In the genomic region with DNA sequence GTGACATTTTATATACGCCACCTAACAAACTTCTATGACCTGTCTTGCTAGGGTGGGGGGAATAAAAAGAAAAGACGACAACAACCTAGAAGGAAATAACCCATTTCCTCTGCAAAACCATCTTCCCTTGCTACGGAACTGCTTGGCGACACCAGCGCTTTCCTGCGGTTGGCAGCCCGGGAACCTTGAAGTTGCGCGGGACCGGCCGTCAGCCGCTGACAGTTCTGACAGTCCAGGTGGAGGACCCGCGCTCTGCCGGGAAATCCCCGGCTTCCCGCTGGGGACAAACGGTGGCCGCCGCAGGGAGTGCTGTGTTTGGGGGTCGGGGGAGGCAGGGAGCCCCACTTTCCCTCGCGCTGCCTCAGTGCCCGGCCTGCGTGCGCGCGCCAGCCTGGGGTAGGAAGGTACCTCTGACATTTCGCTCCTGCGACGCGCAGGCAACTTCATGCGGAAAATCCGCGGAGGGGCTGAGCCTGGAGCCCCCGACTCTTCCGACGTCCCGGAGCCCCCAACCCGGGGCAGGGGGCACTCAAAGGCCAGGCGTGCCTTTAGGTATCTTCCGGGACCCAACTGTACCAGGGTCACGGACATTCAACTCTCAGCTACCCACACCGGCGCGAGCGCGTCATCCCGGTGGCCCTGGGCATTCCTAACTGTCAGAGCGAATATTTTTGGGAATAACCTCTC, we compare ENCODE assay signal across 8 cellular contexts. TPM values are rescaled to one million over a fixed set of nuclear protein-coding genes. Genes with fewer than 3 reads are reported as not detected.
A peak's percentile ranks its signal among the peaks of the same experiment; 100 is the strongest.
DNase-seq lines count a peak whose midpoint lies in the region.

No MANE protein-coding gene starts in this region.

- H3K9me3 Mint-ChIP-seq in activated CD4-positive, alpha-beta T cell treated with anti-CD3 and anti-CD28 coated beads, Interleukin-2, amount 10 ng/mL, durations not matched to agents 24 days and 14 days = no peaks in the 10 kb centered on the region

- intact Hi-C loops in activated CD4-positive, alpha-beta T cell treated with anti-CD3 and anti-CD28 coated beads, Interleukin-2, amount 10 ng/mL, durations not matched to agents 24 days and 14 days (cut with micrococcal nuclease) = loop anchor here (2.0 to 10.0 kb wide), 5 partner anchors 32 to 1034 kb away; a partner anchor contains a TSS

- H3K27me3 ChIP-seq in BLaER1 (no peaks in the 10 kb centered on the region), HUES6 (ENCODE audit: control insufficient read depth, insufficient read depth, low read length) (peaks cover 57% of the 10 kb centered on the region), duodenal mucosa (ENCODE audit: control insufficient read depth in 1 of 2, insufficient read depth in 2 of 2, low read length in 2 of 2) (peaks cover 8 to 31% of the 10 kb centered on the region in 2 donors)

- peaks cover 2% of the 10 kb centered on the region for H3K27me3 Mint-ChIP-seq in activated CD4-positive, alpha-beta T cell treated with anti-CD3 and anti-CD28 coated beads, Interleukin-2, amount 10 ng/mL, durations not matched to agents 24 days and 14 days

- H3K4me1 ChIP-seq in BLaER1 = peaks cover 44% of the 10 kb centered on the region
- peaks cover 44% of the 10 kb centered on the region for H3K4me1 ChIP-seq in HUES6 (ENCODE audit: control insufficient read depth, insufficient read depth, low read length)
- peaks cover 0 to 8% of the 10 kb centered on the region in 2 donors for H3K4me1 ChIP-seq in duodenal mucosa (ENCODE audit: control insufficient read depth in 1 of 2, insufficient read depth in 2 of 2, low read length in 2 of 2)

- no peaks in the 10 kb centered on the region for H3K9me3 ChIP-seq in BLaER1
- no peaks in the 10 kb centered on the region for H3K9me3 ChIP-seq in HUES6 (ENCODE audit: control insufficient read depth, insufficient read depth, low read depth, low read length)
- H3K9me3 ChIP-seq in duodenal mucosa (ENCODE audit: control insufficient read depth in 1 of 2, low read length in 2 of 2) = no peaks in the 10 kb centered on the region

- H3K9ac ChIP-seq in BLaER1 (peak overlapping the region; percentile 93), HUES6 (ENCODE audit: low read length) (peak overlapping the region; percentile 40), duodenal mucosa (ENCODE audit: low read depth in 1 of 2, low read length in 2 of 2) (peak overlapping the region; percentile 33 to 44)

- peaks cover 43% of the 10 kb centered on the region for H3K4me1 Mint-ChIP-seq in activated CD4-positive, alpha-beta T cell treated with anti-CD3 and anti-CD28 coated beads, Interleukin-2, amount 10 ng/mL, durations not matched to agents 24 days and 14 days

- H3K4me3 ChIP-seq in BLaER1 = peak overlapping the region; percentile 78
- peak overlapping the region; percentile 70 for H3K4me3 ChIP-seq in HUES6 (ENCODE audit: low read depth, low read length)
- peak overlapping the region; percentile 56 to 63 for H3K4me3 ChIP-seq in duodenal mucosa (ENCODE audit: low read depth in 1 of 2, low read length in 2 of 2)

- peak overlapping the region; percentile 98 for H3K4me3 Mint-ChIP-seq in activated CD4-positive, alpha-beta T cell treated with anti-CD3 and anti-CD28 coated beads, Interleukin-2, amount 10 ng/mL, durations not matched to agents 24 days and 14 days

- H3K36me3 ChIP-seq in BLaER1 (no peaks in the 10 kb centered on the region), HUES6 (ENCODE audit: control insufficient read depth, insufficient read depth, low read length) (no peaks in the 10 kb centered on the region), duodenal mucosa (ENCODE audit: control insufficient read depth in 1 of 2, insufficient read depth in 2 of 2, low read length in 2 of 2) (no peaks in the 10 kb centered on the region)

- peaks cover 2% of the 10 kb centered on the region for H3K36me3 Mint-ChIP-seq in activated CD4-positive, alpha-beta T cell treated with anti-CD3 and anti-CD28 coated beads, Interleukin-2, amount 10 ng/mL, durations not matched to agents 24 days and 14 days (ENCODE audit: low read depth)

- no peaks in the 10 kb centered on the region for H4K20me1 ChIP-seq in BLaER1

- H3K27ac ChIP-seq in BLaER1 = peak overlapping the region; percentile 97
- no peak overlapping the region for H3K27ac ChIP-seq in HUES6 (ENCODE audit: low read depth, low read length)
- peak overlapping the region; percentile 28 for H3K27ac ChIP-seq in duodenal mucosa (ENCODE audit: low read depth, low read length)

- peak overlapping the region; percentile 97 for H3K4me2 ChIP-seq in BLaER1

- peak overlapping the region; percentile 98 for H3K27ac Mint-ChIP-seq in activated CD4-positive, alpha-beta T cell treated with anti-CD3 and anti-CD28 coated beads, Interleukin-2, amount 10 ng/mL, durations not matched to agents 24 days and 14 days

- peak; percentile 87 for DNase-seq in activated CD4-positive, alpha-beta T cell treated with anti-CD3 and anti-CD28 coated beads, Interleukin-2, amount 10 ng/mL, durations not matched to agents 24 days and 14 days
- DNase-seq in mucosa of gallbladder (ENCODE audit: low spot score) (peak; percentile 12), HCEC 1CT (no peak), LoVo (ENCODE audit: low spot score) (no peak)
- peak; percentile 37 for DNase-seq in stimulated activated naive CD4-positive, alpha-beta T cell treated with Interleukin-2 at 50 U/mL for 16 hours (lab: John Stamatoyannopoulos, UW)

RNA-seq across cellular contexts. Expression of a gene that starts 0.5 kb away (rescaled TPM):
- total RNA-seq in activated CD4-positive, alpha-beta T cell treated with anti-CD3 and anti-CD28 coated beads, Interleukin-2, amount 10 ng/mL, durations not matched to agents 24 days and 14 days = 2.6 and 2.7 TPM in 2 replicates
- total RNA-seq in mucosa of gallbladder = 0.49 TPM

RNA-seq across cellular contexts. Expression of a gene that starts 0.9 kb away (rescaled TPM):
- total RNA-seq in activated CD4-positive, alpha-beta T cell treated with anti-CD3 and anti-CD28 coated beads, Interleukin-2, amount 10 ng/mL, durations not matched to agents 24 days and 14 days = 5.6 and 7.1 TPM in 2 replicates
- 2.0 TPM for total RNA-seq in mucosa of gallbladder

RNA-seq across cellular contexts. Expression of a gene that starts 42.6 kb away (rescaled TPM):
- 75.8 and 77.5 TPM in 2 replicates for total RNA-seq in activated CD4-positive, alpha-beta T cell treated with anti-CD3 and anti-CD28 coated beads, Interleukin-2, amount 10 ng/mL, durations not matched to agents 24 days and 14 days
- 64.7 TPM for total RNA-seq in mucosa of gallbladder

Comparison
In these comparisons a context has a peak if more than half of its experiments do, and no peak if none do; other contexts are left out.
1. H3K9ac ChIP-seq: peak in every context shown above with its lines; median percentile 93 in BLaER1; 40 in HUES6; 38 in duodenal mucosa.
2. DNase-seq: peak in activated CD4-positive, alpha-beta T cell treated with anti-CD3 and anti-CD28 coated beads, Interleukin-2, amount 10 ng/mL, durations not matched to agents 24 days and 14 days (single experiment), mucosa of gallbladder (single experiment) and stimulated activated naive CD4-positive, alpha-beta T cell treated with Interleukin-2 at 50 U/mL for 16 hours (single experiment); none in HCEC 1CT (single experiment) and LoVo (single experiment).
3. Peak in every context shown above with its lines, with median percentiles within 50 percentile points of each other: H3K4me3 ChIP-seq.